Comparison of ENCODE assay signal across 20 cellular contexts in genomic region chr7:8205572-8205971, GRCh38.
"Had no signal": no experiment of that assay in that cellular context is flagged by ENCODE, and none has a peak within 500 bp of the region (broad histone marks: within the 10 kb centered on the region; RNA-seq: fewer than 3 reads in every experiment).

No MANE protein-coding gene starts in this region.

- H3K27me3 ChIP-seq: esophagus muscularis mucosa, heart right ventricle, pancreas had no signal

- FAIRE-seq: islet of Langerhans, pancreas had no signal

- H3K27ac ChIP-seq: esophagus muscularis mucosa, pancreas, VCaP had no signal

- H3K4me3 ChIP-seq: coronary artery, esophagus muscularis mucosa, heart right ventricle, lung, mucosa of descending colon, pancreas had no signal

- H3K36me3 ChIP-seq: esophagus muscularis mucosa, pancreas had no signal

- DNase-seq: activated CD4-positive, alpha-beta T cell treated with anti-CD3 and anti-CD28 coated beads for 1 hour; activated CD4-positive, alpha-beta T cell treated with anti-CD3 and anti-CD28 coated beads, Interleukin-2, amount 50 U/mL, for 4 hours; activated naive CD4-positive, alpha-beta T cell treated with Interleukin-2 at 50 U/mL for 16 hours; activated T-cell treated with anti-CD3 and anti-CD28 coated beads for 4 hours; central memory CD4-positive, alpha-beta T cell; effector CD4-positive, alpha-beta T cell; foreskin melanocyte; heart right ventricle; mucosa of descending colon; naive thymus-derived CD4-positive, alpha-beta T cell; pancreas; stimulated activated CD4-positive, alpha-beta T cell treated with anti-CD3 and anti-CD28 coated beads, Interleukin-2, amount 100 ng/mL, for 48 hours; T-helper 1 cell had no signal

- H3K9me3 ChIP-seq: esophagus muscularis mucosa, heart right ventricle, mucosa of descending colon, pancreas had no signal

- H3K4me1 ChIP-seq: pancreas had no signal

- ATAC-seq: activated T-helper 17 cell treated with anti-CD3 and anti-CD28 coated beads, Interleukin-2, amount 50 U/mL, for 72 hours; mucosa of descending colon; naive thymus-derived CD4-positive, alpha-beta T cell; stimulated activated memory B cell treated with anti-CD40 and anti-IgM and Interleukin-4, amounts not matched to agents 10 μg/mL and 1 μg/mL and 100 μg/mL, for 72 hours had no signal
